ENCODE assay signal across 7 cellular contexts in genomic region chrX:48474127-48474526, GRCh38. TPM values are rescaled to one million over a fixed set of nuclear protein-coding genes. Genes with fewer than 3 reads are reported as not detected.
DNase-seq lines count a peak whose midpoint lies in the region; TF ChIP-seq lines count a peak whose summit lies in the region.
"Had no signal": no experiment of that assay in that cellular context is flagged by ENCODE, and none has a peak within 500 bp of the region (broad histone marks: within the 10 kb centered on the region; RNA-seq: fewer than 3 reads in every experiment).

No MANE protein-coding gene starts in this region.

- TF ChIP-seq EP300 in sigmoid colon (IDR thresholded peaks at IDR 0.05): no peak

- in situ Hi-C loops in SK-MEL-5 (cut with HindIII; ENCODE audit: low pct_unique_long_range_greater_than_20kb, low sequenced_read_pairs): no loop called here

- H3K27ac ChIP-seq in sigmoid colon: no peak overlapping the region

- no peak for TF ChIP-seq CTCF in sigmoid colon (IDR thresholded peaks at IDR 0.05)
- TF ChIP-seq CTCF in GM20000 (IDR thresholded peaks at IDR 0.05; ENCODE audit: extremely low read depth, missing control alignments): no peak

- TF ChIP-seq POLR2A in sigmoid colon (IDR thresholded peaks at IDR 0.05): no peak

- no peaks in the 10 kb centered on the region for H3K27me3 ChIP-seq in sigmoid colon

- 73 to 80% methylated on average over 10 of the region's 10 CpGs for WGBS in sigmoid colon, 2 donors

- no peaks in the 10 kb centered on the region for H3K9me3 ChIP-seq in sigmoid colon

- H3K4me1 ChIP-seq in sigmoid colon: peaks cover 0 to 11% (median 4%) of the 10 kb centered on the region in 4 donors

- peak; percentile 75 for DNase-seq in NCI-H82 (lab: John Stamatoyannopoulos, UW)
- no peak for DNase-seq in NCI-H82 treated with DMSO at 0.1 percent for 48 hours (lab: John Stamatoyannopoulos, UW; ENCODE audit: unreplicated experiment)
- DNase-seq in SK-MEL-5 (ENCODE audit: low read depth, low spot score): peak; percentile 22
- peak; percentile 42 to 43 for DNase-seq in lung microvascular endothelial cell (ENCODE audit: low read depth in 2 of 2)
- DNase-seq in sigmoid colon: no peak
- DNase-seq in GM20000 (ENCODE audit: low spot score): no peak
- DNase-seq: NCI-H2171 treated with DMSO at 0.1 percent for 48 hours had no signal

- intact Hi-C loops in sigmoid colon (cut with DNase I): loop anchor here (10.0 kb wide), 1 partner anchor 399 kb away; the partner anchor contains the start of gene ZNF630

- H3K4me3 ChIP-seq in sigmoid colon: no peak overlapping the region

- H3K36me3 ChIP-seq in sigmoid colon: no peaks in the 10 kb centered on the region

RNA-seq across cellular contexts. Expression of gene FTSJ1, which starts 1.9 kb away (rescaled TPM):
- total RNA-seq in SK-MEL-5 (2014; rRNA removed; shearing (Covaris generic)): 39.2 and 48.3 TPM in 2 replicates
- polyA plus RNA-seq in SK-MEL-5 (2015; cell fraction: cytosol; rRNA removed): 52.1 and 54.4 TPM in 2 replicates
- polyA plus RNA-seq in SK-MEL-5 (2015; cell fraction: nucleus; rRNA removed): 84.3 and 96.3 TPM in 2 replicates
- 31.7 and 32.5 TPM in 2 replicates for total RNA-seq in lung microvascular endothelial cell
- 10 to 100 TPM; 24.6 to 39.9 (median 28.4) TPM for total RNA-seq in sigmoid colon
- 10 to 100 TPM; 15.6 to 37.4 (median 18.5) TPM for polyA plus RNA-seq in sigmoid colon

RNA-seq across cellular contexts. Expression of gene SLC38A5, which starts 4.1 kb away (rescaled TPM):
- total RNA-seq in SK-MEL-5 (2014; rRNA removed; shearing (Covaris generic)): not detected in 2 replicates
- polyA plus RNA-seq in SK-MEL-5 (2015; cell fraction: cytosol; rRNA removed): 0.39 TPM in 1 of 2 replicates, not detected in the other
- polyA plus RNA-seq in SK-MEL-5 (2015; cell fraction: nucleus; rRNA removed): 0.96 TPM in 1 of 2 replicates, not detected in the other
- total RNA-seq in lung microvascular endothelial cell (4.2 and 12.2 TPM in 2 replicates), sigmoid colon (1 to 10 TPM; 1.9 to 4.6 (median 3.7) TPM)
- polyA plus RNA-seq in sigmoid colon: 10 to 100 TPM in 1 of 3 donors, 1 to 10 TPM in 2; 3.7 to 68.4 (median 4.2) TPM

RNA-seq across cellular contexts. Expression of gene PORCN, which starts 34.7 kb away (rescaled TPM):
- 13.7 and 16.1 TPM in 2 replicates for total RNA-seq in SK-MEL-5 (2014; rRNA removed; shearing (Covaris generic))
- 23.6 and 26.0 TPM in 2 replicates for polyA plus RNA-seq in SK-MEL-5 (2015; cell fraction: cytosol; rRNA removed)
- polyA plus RNA-seq in SK-MEL-5 (2015; cell fraction: nucleus; rRNA removed): 21.1 and 26.1 TPM in 2 replicates
- 3.9 and 6.0 TPM in 2 replicates for total RNA-seq in lung microvascular endothelial cell
- total RNA-seq in sigmoid colon: 10 to 100 TPM; 12.2 to 13.3 (median 12.9) TPM
- polyA plus RNA-seq in sigmoid colon: 1 to 10 TPM; 1.2 to 7.4 (median 3.2) TPM

RNA-seq across cellular contexts. Expression of gene EBP, which starts 47.5 kb away (rescaled TPM):
- 50.2 and 53.6 TPM in 2 replicates for total RNA-seq in SK-MEL-5 (2014; rRNA removed; shearing (Covaris generic))
- polyA plus RNA-seq in SK-MEL-5 (2015; cell fraction: cytosol; rRNA removed): 49.7 and 72.1 TPM in 2 replicates
- 26.4 and 33.8 TPM in 2 replicates for polyA plus RNA-seq in SK-MEL-5 (2015; cell fraction: nucleus; rRNA removed)
- total RNA-seq in lung microvascular endothelial cell (85.9 and 91.1 TPM in 2 replicates), sigmoid colon (10 to 100 TPM; 14.3 to 25.3 (median 18.6) TPM)
- 100 to 1,000 TPM in 1 of 3 donors, 10 to 100 TPM in 2; 47.4 to 310 (median 65.4) TPM for polyA plus RNA-seq in sigmoid colon

Comparison
In these comparisons a context has a peak if more than half of its experiments do, and no peak if none do; other contexts are left out.
1. DNase-seq: peak in NCI-H82 (single experiment), SK-MEL-5 (single experiment) and lung microvascular endothelial cell (2 of 2); none in NCI-H82 treated with DMSO at 0.1 percent for 48 hours (single experiment), sigmoid colon (single experiment) and GM20000 (single experiment).